ENCODE assay signal across 20 cellular contexts in the genomic region with DNA sequence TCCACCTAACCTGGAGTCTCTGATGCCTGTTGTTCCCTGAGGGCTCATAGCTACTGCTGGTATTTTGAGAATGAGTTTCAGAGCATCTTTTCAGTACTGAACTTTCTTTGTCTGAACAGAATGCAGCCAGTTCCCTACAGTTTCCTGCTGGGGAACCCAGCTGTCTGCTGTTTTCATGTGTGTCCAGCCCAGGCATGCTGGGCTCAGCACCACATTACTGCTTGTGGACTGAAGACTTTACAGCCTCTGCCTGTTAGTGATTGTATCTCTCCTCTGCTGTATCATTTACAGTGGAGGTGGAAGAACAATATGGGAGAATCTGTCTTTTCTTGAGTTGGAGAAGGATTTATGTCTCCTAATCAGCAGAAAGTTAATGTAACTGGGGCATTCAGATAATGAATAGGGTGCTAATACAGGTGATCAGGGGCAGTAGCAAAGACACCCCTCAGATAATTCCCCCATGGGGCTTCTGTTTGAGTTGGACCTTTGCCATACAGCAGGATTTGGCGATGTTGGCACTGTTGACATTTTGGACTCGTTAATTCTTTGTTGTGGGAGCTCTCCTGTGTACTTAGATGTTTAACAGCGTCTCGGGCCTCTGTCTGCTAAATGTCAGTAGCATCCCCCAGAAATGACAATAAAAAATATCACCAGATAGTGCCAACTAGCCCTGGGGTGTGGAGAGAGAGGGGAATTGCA.
DNase-seq lines count a peak whose midpoint lies in the region; ATAC-seq and TF ChIP-seq lines count a peak whose summit lies in the region.
"Had no signal": no experiment of that assay in that cellular context is flagged by ENCODE, and none has a peak within 500 bp of the region (broad histone marks: within the 10 kb centered on the region; RNA-seq: fewer than 3 reads in every experiment).

No MANE protein-coding gene starts in this region.

- no peak overlapping the region for H2BK5ac ChIP-seq in mesendoderm (ENCODE audit: low read length)

- H3K36me3 ChIP-seq in mesendoderm (ENCODE audit: control insufficient read depth, insufficient read depth, low read length) (no peaks in the 10 kb centered on the region), gastrocnemius medialis (no peaks in the 10 kb centered on the region), vagina (no peaks in the 10 kb centered on the region)
- H3K36me3 ChIP-seq: esophagus squamous epithelium, right atrium auricular region, SJSA1, transverse colon had no signal

- H3K27me3 ChIP-seq in mesendoderm (ENCODE audit: insufficient read depth, low read length, poor library complexity) (no peaks in the 10 kb centered on the region), gastrocnemius medialis (no peaks in the 10 kb centered on the region), vagina (no peaks in the 10 kb centered on the region)
- H3K27me3 ChIP-seq: esophagus squamous epithelium, right atrium auricular region, SJSA1, transverse colon had no signal

- H3K9me3 ChIP-seq in gastrocnemius medialis = no peaks in the 10 kb centered on the region
- no peaks in the 10 kb centered on the region for H3K9me3 ChIP-seq in vagina
- H3K9me3 ChIP-seq: Caco-2, esophagus squamous epithelium, right atrium auricular region, SJSA1, transverse colon had no signal

- no peak overlapping the region for H3K23ac ChIP-seq in mesendoderm (ENCODE audit: low read length)

- H3K9ac ChIP-seq in mesendoderm (ENCODE audit: low read length) = no peak overlapping the region

- no peak overlapping the region for H2BK120ac ChIP-seq in mesendoderm (ENCODE audit: low read depth, low read length)

- TF ChIP-seq CTCF in gastrocnemius medialis (IDR thresholded peaks at IDR 0.05 in 4 of 5, conservative IDR thresholded peaks at IDR 0.05 in 1 of 5) = no peak
- no peak for TF ChIP-seq CTCF in vagina (IDR thresholded peaks at IDR 0.05)

- H3K18ac ChIP-seq in mesendoderm (ENCODE audit: low read length) = peak overlapping the region; percentile 12

- H2AK5ac ChIP-seq in mesendoderm (ENCODE audit: low read length) = no peak overlapping the region

- no peak overlapping the region for H4K8ac ChIP-seq in mesendoderm (ENCODE audit: low read depth, low read length)

- no peak overlapping the region for H3K4me3 ChIP-seq in mesendoderm (ENCODE audit: low read length)
- no peak overlapping the region for H3K4me3 ChIP-seq in gastrocnemius medialis
- H3K4me3 ChIP-seq in vagina = no peak overlapping the region
- H3K4me3 ChIP-seq: coronary artery, esophagus squamous epithelium, right atrium auricular region, SJSA1, transverse colon had no signal

- intact Hi-C loops in gastrocnemius medialis (cut with DNase I; ENCODE audit: low total_unique reads) = no loop called here
- intact Hi-C loops in vagina (cut with DNase I) = no loop called here

- no peaks in the 10 kb centered on the region for H3K79me1 ChIP-seq in mesendoderm (ENCODE audit: low read length)

- H3K4me1 ChIP-seq in mesendoderm (ENCODE audit: control insufficient read depth, low read depth, low read length) (no peaks in the 10 kb centered on the region), gastrocnemius medialis (no peaks in the 10 kb centered on the region), vagina (no peaks in the 10 kb centered on the region)
- H3K4me1 ChIP-seq: Caco-2, esophagus squamous epithelium, right atrium auricular region, SJSA1, transverse colon had no signal

- H3K27ac ChIP-seq in mesendoderm (ENCODE audit: low read depth, low read length) (no peak overlapping the region), gastrocnemius medialis (no peak overlapping the region), vagina (no peak overlapping the region)
- H3K27ac ChIP-seq: coronary artery, esophagus squamous epithelium, right atrium auricular region, SJSA1, transverse colon had no signal

- in situ Hi-C loops in gastrocnemius medialis (cut with MboI; ENCODE audit: low sequenced_read_pairs in 4 of 4) = no loop called here

- no peak overlapping the region for H3K56ac ChIP-seq in mesendoderm (ENCODE audit: low read length)

- no peak overlapping the region for H3K4me2 ChIP-seq in mesendoderm (ENCODE audit: low read length)

- no peak overlapping the region for H2BK15ac ChIP-seq in mesendoderm (replicated peaks; ENCODE audit: low read depth)

- DNase-seq in DMS 273 (lab: John Stamatoyannopoulos, UW; ENCODE audit: unreplicated experiment) = peak; percentile 90
- peak; percentile 81 for DNase-seq in NCI-H1105 treated with DMSO at 0.1 percent for 48 hours (lab: John Stamatoyannopoulos, UW)
- DNase-seq in SHP77 treated with DMSO at 0.1 percent for 48 hours (lab: John Stamatoyannopoulos, UW) = peak; percentile 54
- no peak for DNase-seq in mesendoderm
- no peak for DNase-seq in gastrocnemius medialis
- no peak for DNase-seq in vagina (ENCODE audit: extremely low spot score in 2 of 2)
- no peak for DNase-seq in NOMO-1 treated with dmso at 0.1 percent for 144 hours (lab: John Stamatoyannopoulos, UW; ENCODE audit: unreplicated experiment)
- DNase-seq: activated CD8-positive, alpha-beta T cell treated with anti-CD3 and anti-CD28 coated beads, Interleukin-2, amount 10 ng/mL, durations not matched to agents 7 days and 5 days; amniotic stem cell; Caco-2; esophagus squamous epithelium; KBM-7; naive thymus-derived CD8-positive, alpha-beta T cell; NCI-H187; stimulated activated CD4-positive, alpha-beta T cell treated with anti-CD3 and anti-CD28 coated beads, Interleukin-1b, Interleukin-23, amount 100 ng/mL, for 48 hours; transverse colon had no signal

- TF ChIP-seq POLR2A in gastrocnemius medialis (IDR thresholded peaks at IDR 0.05) (no peak), vagina (IDR thresholded peaks at IDR 0.05) (no peak)

- H4K5ac ChIP-seq in mesendoderm (ENCODE audit: low read length) = no peak overlapping the region

- no CpG with 5 or more reads among the region's 4 CpGs for WGBS in mesendoderm (ENCODE audit: extremely low coverage, insufficient coverage, low lambda C conversion rate)

- H3K4ac ChIP-seq in mesendoderm (ENCODE audit: low read depth, low read length) = no peak overlapping the region

- no peaks in the 10 kb centered on the region for H3K79me2 ChIP-seq in mesendoderm (ENCODE audit: control insufficient read depth, insufficient read depth, low read length)

- ATAC-seq in gastrocnemius medialis (no peak), HG03097 (IDR thresholded peaks at IDR 0.05; ENCODE audit: low FRiP score, unreplicated experiment) (no peak)
- ATAC-seq: activated CD8-positive, alpha-beta T cell treated with anti-CD3 and anti-CD28 coated beads, Interleukin-2, amount 10 ng/mL, durations not matched to agents 7 days and 5 days; naive thymus-derived CD8-positive, alpha-beta T cell had no signal

Comparison
In these comparisons a context has a peak if more than half of its experiments do, and no peak if none do; other contexts are left out.
1. DNase-seq: peak in DMS 273 (single experiment), NCI-H1105 treated with DMSO at 0.1 percent for 48 hours (single experiment) and SHP77 treated with DMSO at 0.1 percent for 48 hours (single experiment); none in mesendoderm (single experiment), gastrocnemius medialis (0 of 2), vagina (0 of 2) and NOMO-1 treated with dmso at 0.1 percent for 144 hours (single experiment).